ENCODE assay signal across 1 cellular context in genomic region chr22:38314140-38314991, GRCh38.
TF ChIP-seq lines count a peak whose summit lies in the region.

No MANE protein-coding gene starts in this region.

TF ChIP-seq in H1, 55 proteins besides CTCF, POLR2A, EP300 and RAD21:
- no peak for TF ChIP-seq CREB1 (IDR thresholded peaks at IDR 0.05)
- no peak for TF ChIP-seq JUND (IDR thresholded peaks at IDR 0.05; ENCODE audit: low read length)
- no peak for TF ChIP-seq JUN (IDR thresholded peaks at IDR 0.05; ENCODE audit: low read depth, low read length)
- TF ChIP-seq RXRA (IDR thresholded peaks at IDR 0.05; ENCODE audit: insufficient read depth, low read depth, low read length) = no peak
- TF ChIP-seq BACH1 (IDR thresholded peaks at IDR 0.05; ENCODE audit: low read length) = no peak
- peak; percentile 55 for TF ChIP-seq POLR2AphosphoS5 (IDR thresholded peaks at IDR 0.05; ENCODE audit: low read depth, low read length)
- no peak for TF ChIP-seq KDM5A (IDR thresholded peaks at IDR 0.05; ENCODE audit: low read length)
- no peak for TF ChIP-seq GABPA (IDR thresholded peaks at IDR 0.05; ENCODE audit: borderline replicate concordance, insufficient read depth, low read length)
- TF ChIP-seq BRCA1 (IDR thresholded peaks at IDR 0.05; ENCODE audit: low read depth, low read length) = no peak
- no peak for TF ChIP-seq CHD2 (IDR thresholded peaks at IDR 0.05; ENCODE audit: low read length)
- TF ChIP-seq TAF1 (IDR thresholded peaks at IDR 0.05; ENCODE audit: low read depth, low read length) = 0 out of 2 replicates have a peak, but pooled peaks have one; percentile 11
